Comparison of ENCODE assay signal across 15 cellular contexts in genomic region chr9:95028855-95029219, GRCh38.
DNase-seq lines count a peak whose midpoint lies in the region; ATAC-seq, FAIRE-seq and TF ChIP-seq lines count a peak whose summit lies in the region.
"Had no signal": no experiment of that assay in that cellular context is flagged by ENCODE, and none has a peak within 500 bp of the region (broad histone marks: within the 10 kb centered on the region; RNA-seq: fewer than 3 reads in every experiment).

No MANE protein-coding gene starts in this region.

- no peaks in the 10 kb centered on the region for H3K27me3 Mint-ChIP-seq in stimulated activated memory B cell treated with anti-CD40 and anti-IgM and Interleukin-4, amounts not matched to agents 10 μg/mL and 1 μg/mL and 100 μg/mL, for 72 hours
- H3K27me3 Mint-ChIP-seq: activated naive CD8-positive, alpha-beta T cell; B cell; naive thymus-derived CD8-positive, alpha-beta T cell had no signal

- peak overlapping the region; percentile 23 to 40 for H3K27ac ChIP-seq in kidney (ENCODE audit: low read depth in 2 of 2, low read length in 2 of 2)

- H3K27ac Mint-ChIP-seq in stimulated activated memory B cell treated with anti-CD40 and anti-IgM and Interleukin-4, amounts not matched to agents 10 μg/mL and 1 μg/mL and 100 μg/mL, for 72 hours: no peak overlapping the region
- H3K27ac Mint-ChIP-seq: activated naive CD8-positive, alpha-beta T cell; B cell; naive thymus-derived CD8-positive, alpha-beta T cell had no signal

- H3K9me3 ChIP-seq in kidney (ENCODE audit: control insufficient read depth in 1 of 2, low read length in 2 of 2): no peaks in the 10 kb centered on the region
- H3K9me3 ChIP-seq: HAP-1 had no signal

- peak; percentile 32 for DNase-seq in DMS153 treated with DMSO at 0.1 percent for 48 hours (lab: John Stamatoyannopoulos, UW; ENCODE audit: unreplicated experiment)
- DNase-seq in NCI-H345 (lab: John Stamatoyannopoulos, UW): peak; percentile 52
- DNase-seq in kidney: no peak
- DNase-seq in NCI-H2227 (lab: John Stamatoyannopoulos, UW; ENCODE audit: unreplicated experiment): no peak
- DNase-seq in T1000 (lab: John Stamatoyannopoulos, UW): no peak
- no peak for DNase-seq in SW480 (ENCODE audit: low spot score)
- DNase-seq: naive thymus-derived CD8-positive, alpha-beta T cell; NCI-H2081 treated with DMSO at 0.1 percent for 48 hours; SIG-M5 had no signal

- peaks cover 53 to 66% of the 10 kb centered on the region in 2 donors for H3K4me1 ChIP-seq in kidney (ENCODE audit: control insufficient read depth in 1 of 2, insufficient read depth in 1 of 2, low read depth in 1 of 2, low read length in 2 of 2)

- intact Hi-C loops in kidney (cut with DNase I): no loop called here

- H3K9me3 Mint-ChIP-seq in stimulated activated memory B cell treated with anti-CD40 and anti-IgM and Interleukin-4, amounts not matched to agents 10 μg/mL and 1 μg/mL and 100 μg/mL, for 72 hours: no peaks in the 10 kb centered on the region
- H3K9me3 Mint-ChIP-seq: naive thymus-derived CD8-positive, alpha-beta T cell had no signal

- no peaks in the 10 kb centered on the region for H3K4me1 Mint-ChIP-seq in stimulated activated memory B cell treated with anti-CD40 and anti-IgM and Interleukin-4, amounts not matched to agents 10 μg/mL and 1 μg/mL and 100 μg/mL, for 72 hours
- H3K4me1 Mint-ChIP-seq: B cell had no signal

- peak overlapping the region; percentile 16 to 29 for H3K9ac ChIP-seq in kidney (ENCODE audit: low read length in 2 of 2)

- no peaks in the 10 kb centered on the region for H3K36me3 Mint-ChIP-seq in stimulated activated memory B cell treated with anti-CD40 and anti-IgM and Interleukin-4, amounts not matched to agents 10 μg/mL and 1 μg/mL and 100 μg/mL, for 72 hours

- no peak for FAIRE-seq in kidney (lab: Jason Lieb, UNC)
- FAIRE-seq: TTC549 had no signal

- peaks cover 6 to 11% of the 10 kb centered on the region in 2 donors for H3K36me3 ChIP-seq in kidney (ENCODE audit: control insufficient read depth in 1 of 2, insufficient read depth in 2 of 2, low read length in 2 of 2)
- H3K36me3 ChIP-seq: HAP-1 had no signal

- no peak overlapping the region for H3K4me3 Mint-ChIP-seq in stimulated activated memory B cell treated with anti-CD40 and anti-IgM and Interleukin-4, amounts not matched to agents 10 μg/mL and 1 μg/mL and 100 μg/mL, for 72 hours
- H3K4me3 Mint-ChIP-seq: activated naive CD8-positive, alpha-beta T cell; B cell; naive thymus-derived CD8-positive, alpha-beta T cell had no signal

- no peak overlapping the region for H3K4me3 ChIP-seq in kidney (ENCODE audit: low read length in 2 of 2)
- H3K4me3 ChIP-seq: HAP-1 had no signal

- peak; percentile 8 for ATAC-seq in stimulated activated memory B cell treated with anti-CD40 and anti-IgM and Interleukin-4, amounts not matched to agents 10 μg/mL and 1 μg/mL and 100 μg/mL, for 72 hours
- ATAC-seq in HG02763 (IDR thresholded peaks at IDR 0.05; ENCODE audit: unreplicated experiment): no peak
- ATAC-seq: naive thymus-derived CD8-positive, alpha-beta T cell had no signal

- TF ChIP-seq CTCF in kidney (IDR thresholded peaks at IDR 0.05; ENCODE audit: borderline replicate concordance, extremely low read depth, insufficient read depth): no peak

Comparison
In these comparisons a context has a peak if more than half of its experiments do, and no peak if none do; other contexts are left out.
1. DNase-seq: peak in DMS153 treated with DMSO at 0.1 percent for 48 hours (single experiment) and NCI-H345 (single experiment); none in kidney (single experiment), NCI-H2227 (single experiment), T1000 (single experiment) and SW480 (single experiment).